16 cellular contexts compared by ENCODE assay signal in the genomic region with DNA sequence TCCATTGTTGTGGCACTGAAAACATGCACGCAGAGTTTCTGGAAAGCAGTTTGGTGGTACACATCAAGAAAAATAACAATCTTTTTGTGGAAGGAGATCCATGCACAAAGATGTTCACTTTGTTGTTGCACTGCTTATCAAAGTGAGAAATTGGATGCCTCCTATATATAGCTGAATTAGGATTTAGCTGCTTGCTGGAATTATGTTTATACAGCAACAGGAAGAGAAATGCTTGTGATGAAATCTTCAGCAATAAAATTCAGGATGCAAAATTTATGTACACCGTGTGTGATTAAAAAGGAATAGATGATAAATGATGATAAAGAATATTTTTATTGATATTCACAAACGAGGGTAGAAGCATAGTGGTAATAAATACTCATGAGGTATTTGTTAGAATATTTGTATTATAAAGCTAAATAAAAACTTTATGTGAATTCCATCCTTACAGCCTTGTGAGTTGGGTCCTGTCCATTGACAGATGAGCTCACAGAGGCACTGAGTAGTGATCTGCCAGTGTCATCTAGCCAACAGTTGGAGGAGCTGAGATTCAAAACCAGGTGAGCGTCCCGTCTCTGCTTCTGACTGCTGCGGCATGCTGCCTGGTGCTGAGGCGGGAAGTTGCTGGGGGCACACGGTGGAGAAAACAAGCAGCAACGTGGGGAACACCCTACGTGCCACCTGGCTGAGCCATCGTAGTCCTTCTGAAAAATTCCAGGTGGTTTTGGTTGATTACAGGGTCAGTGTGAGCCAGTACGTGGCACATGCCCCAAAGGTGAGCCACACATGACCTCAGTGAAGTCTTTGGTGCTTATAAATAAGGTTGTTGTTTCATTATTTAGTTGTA.
DNase-seq lines count a peak whose midpoint lies in the region; TF ChIP-seq lines count a peak whose summit lies in the region.
"Had no signal": no experiment of that assay in that cellular context is flagged by ENCODE, and none has a peak within 500 bp of the region (broad histone marks: within the 10 kb centered on the region; RNA-seq: fewer than 3 reads in every experiment).

No MANE protein-coding gene starts in this region.

- peak overlapping the region; percentile 97 for H4K91ac ChIP-seq in mesenchymal stem cell (ENCODE audit: low read length)

- no peaks in the 10 kb centered on the region for H4K20me1 ChIP-seq in hepatocyte (ENCODE audit: insufficient read depth, poor library complexity, severe bottlenecking)

- peak overlapping the region; percentile 98 for H2BK15ac ChIP-seq in mesenchymal stem cell (ENCODE audit: low read depth, poor library complexity, severe bottlenecking)

- H3K4me3 ChIP-seq in AG10803 (ENCODE audit: low read length) (no peak overlapping the region), ascending aorta (no peak overlapping the region), mesenchymal stem cell (ENCODE audit: insufficient read depth in 1 of 2, low read depth in 1 of 2, low read length in 2 of 2) (no peak overlapping the region), endodermal cell (ENCODE audit: low read length) (no peak overlapping the region), hepatocyte (no peak overlapping the region)
- no peak overlapping the region for H3K4me3 ChIP-seq in CD8-positive, alpha-beta memory T cell (ENCODE audit: low read length)
- H3K4me3 ChIP-seq: uterus had no signal

- H3K27ac Mint-ChIP-seq in endodermal cell = no peak overlapping the region
- no peak overlapping the region for H3K27ac Mint-ChIP-seq in CD8-positive, alpha-beta memory T cell
- H3K27ac Mint-ChIP-seq: activated T-helper 2 cell treated with anti-CD3 and anti-CD28 coated beads, Interferon-gamma antibody, Interleukin-2, Interleukin-4, amounts not matched to agents 10 μg/mL and 5 μg/mL and 100 μg/mL, durations not matched to agents 14 hours and 24 hours and 36 hours had no signal

- TF ChIP-seq RAD21 in Ishikawa (IDR thresholded peaks at IDR 0.05; ENCODE audit: low read depth) = no peak

- WGBS in mesenchymal stem cell = 73% methylated on average over 11 of the region's 12 CpGs
- 92 to 98% methylated on average over 10 to 12 of the region's 12 CpGs for WGBS in endodermal cell (ENCODE audit: insufficient coverage in 1 of 2, insufficient read length in 1 of 2), 2 experiments
- WGBS in hepatocyte (ENCODE audit: low lambda C conversion rate, missing lambda C conversion rate) = 92% methylated on average over 12 of the region's 12 CpGs

- H3K4me1 ChIP-seq in ascending aorta (peaks cover 13 to 42% of the 10 kb centered on the region in 2 donors), mesenchymal stem cell (ENCODE audit: control insufficient read depth, insufficient read depth, low read depth, low read length) (peaks cover 26% of the 10 kb centered on the region), endodermal cell (ENCODE audit: control insufficient read depth, insufficient read depth, low read length) (no peaks in the 10 kb centered on the region), hepatocyte (ENCODE audit: insufficient read depth) (peaks cover 12% of the 10 kb centered on the region)
- H3K4me1 ChIP-seq in CD8-positive, alpha-beta memory T cell (ENCODE audit: insufficient read depth, low read length) = no peaks in the 10 kb centered on the region
- H3K4me1 ChIP-seq: parathyroid adenoma, uterus had no signal

- CTCF ChIA-PET in CD8-positive, alpha-beta memory T cell (lab: Charles Lee) = no interaction called here

- H3K4me2 ChIP-seq in mesenchymal stem cell (ENCODE audit: low read length, poor library complexity, severe bottlenecking) (no peak overlapping the region), hepatocyte (no peak overlapping the region)

- H3K27me3 ChIP-seq in ascending aorta = no peaks in the 10 kb centered on the region
- H3K27me3 ChIP-seq in mesenchymal stem cell (ENCODE audit: control insufficient read depth in 1 of 2, insufficient read depth in 1 of 2, low read length in 2 of 2) = no peaks in the 10 kb centered on the region
- H3K27me3 ChIP-seq in endodermal cell (ENCODE audit: control insufficient read depth, insufficient read depth, low read length, poor library complexity, severe bottlenecking) = no peaks in the 10 kb centered on the region
- no peaks in the 10 kb centered on the region for H3K27me3 ChIP-seq in CD8-positive, alpha-beta memory T cell (ENCODE audit: insufficient read depth, low read length, poor library complexity, severe bottlenecking)
- H3K27me3 ChIP-seq in hepatocyte = no peaks in the 10 kb centered on the region
- H3K27me3 ChIP-seq: uterus had no signal

- peaks cover 5% of the 10 kb centered on the region for H3K27me3 Mint-ChIP-seq in endodermal cell (ENCODE audit: insufficient read depth)
- peaks cover 6 to 41% of the 10 kb centered on the region in 2 donors for H3K27me3 Mint-ChIP-seq in CD8-positive, alpha-beta memory T cell

- H3K36me3 ChIP-seq in ascending aorta = no peaks in the 10 kb centered on the region
- H3K36me3 ChIP-seq in mesenchymal stem cell (ENCODE audit: control insufficient read depth in 1 of 2, insufficient read depth in 2 of 2, low read depth in 1 of 2, low read length in 2 of 2) = peaks cover 12 to 30% of the 10 kb centered on the region in 2 experiments
- no peaks in the 10 kb centered on the region for H3K36me3 ChIP-seq in endodermal cell (ENCODE audit: control insufficient read depth, insufficient read depth, low read length)
- H3K36me3 ChIP-seq in CD8-positive, alpha-beta memory T cell (ENCODE audit: insufficient read depth, low read length) = no peaks in the 10 kb centered on the region
- H3K36me3 ChIP-seq in hepatocyte (replicated peaks; ENCODE audit: insufficient read depth, low read depth) = no peaks in the 10 kb centered on the region
- H3K36me3 ChIP-seq: uterus had no signal

- H4K8ac ChIP-seq in mesenchymal stem cell (ENCODE audit: low read length) = peak overlapping the region; percentile 88

- H3K4ac ChIP-seq in mesenchymal stem cell (ENCODE audit: low read depth in 1 of 2, low read length in 2 of 2) = peak overlapping the region; percentile 42 to 92

- peak overlapping the region; percentile 2 for H3K9ac ChIP-seq in mesenchymal stem cell (ENCODE audit: low read length)
- H3K9ac ChIP-seq in endodermal cell (ENCODE audit: extremely low read depth, low read length, poor library complexity, severe bottlenecking) = no peak overlapping the region
- H3K9ac ChIP-seq: parathyroid adenoma had no signal

- peak overlapping the region in 1 of 2 experiments; percentile 6 for H3K23ac ChIP-seq in mesenchymal stem cell (ENCODE audit: low read length in 2 of 2)

- intact Hi-C loops in ascending aorta (cut with DNase I) = loop anchor here (1.0 to 5.0 kb wide), 3 partner anchors 34 to 79 kb away; a partner anchor contains a TSS

- H2BK5ac ChIP-seq in mesenchymal stem cell (ENCODE audit: low read depth, low read length, poor library complexity, severe bottlenecking) = peak overlapping the region; percentile 35

- peak overlapping the region; percentile 93 for H2AK5ac ChIP-seq in mesenchymal stem cell (ENCODE audit: low read length, severe bottlenecking)

- DNase-seq in AG10803 (ENCODE audit: low read depth) (peak; percentile 43), ascending aorta (ENCODE audit: low spot score in 2 of 2) (peak in 1 of 2 donors; percentile 54), mesenchymal stem cell (no peak), mesenteric fat pad (ENCODE audit: low spot score) (no peak), endodermal cell (no peak), hepatocyte (ENCODE audit: low spot score) (no peak)
- no peak for DNase-seq in CD8-positive, alpha-beta memory T cell
- DNase-seq: activated CD8-positive, alpha-beta memory T cell treated with anti-CD3 and anti-CD28 coated beads for 24 hours; hippocampal formation; NCI-H1930; NCI-H510A treated with DMSO at 0.1 percent for 48 hours; stimulated activated naive CD8-positive, alpha-beta T cell treated with anti-CD3 and anti-CD28 coated beads, Interleukin-15, Interleukin-2, amounts not matched to agents 100 U/mL and 50 U/mL, for 24 hours; uterus had no signal

- POLR2A ChIA-PET in CD8-positive, alpha-beta memory T cell (lab: Charles Lee) = no interaction called here

- peaks cover 44% of the 10 kb centered on the region for H3K79me2 ChIP-seq in hepatocyte

- TF ChIP-seq CTCF in AG10803 (conservative IDR thresholded peaks at IDR 0.05; ENCODE audit: low read length) = no peak
- no peak for TF ChIP-seq CTCF in ascending aorta (IDR thresholded peaks at IDR 0.05)
- no peak for TF ChIP-seq CTCF in endodermal cell (conservative IDR thresholded peaks at IDR 0.05)
- no peak for TF ChIP-seq CTCF in hepatocyte (IDR thresholded peaks at IDR 0.05; ENCODE audit: poor library complexity)

- H2BK12ac ChIP-seq in mesenchymal stem cell (ENCODE audit: low read length in 2 of 2) = peak overlapping the region; percentile 93 to 96

- H3K9me3 Mint-ChIP-seq in endodermal cell = no peaks in the 10 kb centered on the region
- H3K9me3 Mint-ChIP-seq in CD8-positive, alpha-beta memory T cell = no peaks in the 10 kb centered on the region
- H3K9me3 Mint-ChIP-seq: activated T-helper 2 cell treated with anti-CD3 and anti-CD28 coated beads, Interferon-gamma antibody, Interleukin-2, Interleukin-4, amounts not matched to agents 10 μg/mL and 5 μg/mL and 100 μg/mL, durations not matched to agents 14 hours and 24 hours and 36 hours had no signal

- peak overlapping the region; percentile 74 to 76 for H3K27ac ChIP-seq in ascending aorta
- peak overlapping the region; percentile 91 for H3K27ac ChIP-seq in mesenchymal stem cell (ENCODE audit: low read length, poor library complexity, severe bottlenecking)
- no peak overlapping the region for H3K27ac ChIP-seq in endodermal cell (ENCODE audit: low read depth, low read length)
- no peak overlapping the region for H3K27ac ChIP-seq in CD8-positive, alpha-beta memory T cell (ENCODE audit: low read depth, low read length)
- no peak overlapping the region for H3K27ac ChIP-seq in hepatocyte
- H3K27ac ChIP-seq: parathyroid adenoma, uterus had no signal

- H2AFZ ChIP-seq in mesenchymal stem cell (ENCODE audit: low read depth, low read length) = no peak overlapping the region
- H2AFZ ChIP-seq in hepatocyte = no peak overlapping the region
- H2AFZ ChIP-seq: parathyroid adenoma had no signal

- peak overlapping the region; percentile 76 to 95 for H3K18ac ChIP-seq in mesenchymal stem cell (ENCODE audit: low read depth in 1 of 2, low read length in 2 of 2)

- no peaks in the 10 kb centered on the region for H3K9me2 ChIP-seq in hepatocyte (replicated peaks; ENCODE audit: insufficient read depth)

- no peak for TF ChIP-seq EP300 in Ishikawa (IDR thresholded peaks at IDR 0.05; ENCODE audit: borderline replicate concordance)

- H3K79me1 ChIP-seq in mesenchymal stem cell (replicated peaks; ENCODE audit: low read length, poor library complexity, severe bottlenecking) = peaks cover 25% of the 10 kb centered on the region

- no peak overlapping the region for H3K14ac ChIP-seq in mesenchymal stem cell (ENCODE audit: low read length in 2 of 2)

- no peaks in the 10 kb centered on the region for H3K36me3 Mint-ChIP-seq in endodermal cell (ENCODE audit: low read depth)
- H3K36me3 Mint-ChIP-seq in CD8-positive, alpha-beta memory T cell = no peaks in the 10 kb centered on the region

- no peaks in the 10 kb centered on the region for H3K9me3 ChIP-seq in ascending aorta
- H3K9me3 ChIP-seq in mesenchymal stem cell (ENCODE audit: control insufficient read depth, low read length) = no peaks in the 10 kb centered on the region
- no peaks in the 10 kb centered on the region for H3K9me3 ChIP-seq in endodermal cell (ENCODE audit: control insufficient read depth, low read length)
- no peaks in the 10 kb centered on the region for H3K9me3 ChIP-seq in CD8-positive, alpha-beta memory T cell (ENCODE audit: low read length)
- no peaks in the 10 kb centered on the region for H3K9me3 ChIP-seq in hepatocyte (ENCODE audit: low read depth)
- H3K9me3 ChIP-seq: uterus had no signal

- peaks cover 15% of the 10 kb centered on the region for H3K4me1 Mint-ChIP-seq in endodermal cell
- no peaks in the 10 kb centered on the region for H3K4me1 Mint-ChIP-seq in CD8-positive, alpha-beta memory T cell

- H2BK120ac ChIP-seq in mesenchymal stem cell (ENCODE audit: low read depth, low read length) = peak overlapping the region; percentile 89

- H3K4me3 Mint-ChIP-seq in endodermal cell = no peak overlapping the region
- no peak overlapping the region for H3K4me3 Mint-ChIP-seq in CD8-positive, alpha-beta memory T cell

Comparison
In these comparisons a context has a peak if more than half of its experiments do, and no peak if none do; other contexts are left out.
1. H3K27ac ChIP-seq: peak in ascending aorta (2 of 2) and mesenchymal stem cell (single experiment); none in endodermal cell (single experiment), CD8-positive, alpha-beta memory T cell (single experiment) and hepatocyte (single experiment).